In the genomic region with DNA sequence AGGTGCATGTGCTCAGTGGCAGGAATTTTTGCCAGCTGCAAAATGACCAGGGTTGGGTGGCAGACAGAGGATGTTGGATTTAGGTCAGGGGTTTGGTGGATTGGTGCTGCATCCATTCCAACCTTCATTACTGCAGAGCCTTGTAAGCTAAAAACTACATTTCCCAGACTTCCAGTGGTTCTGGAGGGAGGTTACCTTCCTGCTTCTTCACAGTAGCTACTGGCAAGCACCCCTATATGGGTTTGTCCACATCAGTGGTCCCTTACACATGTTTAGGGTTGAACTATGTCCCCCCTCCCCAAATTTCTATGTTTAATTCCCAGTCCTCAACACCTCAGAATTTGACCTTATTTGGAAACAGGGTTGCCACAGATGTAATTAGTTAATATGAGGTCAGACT, we compare ENCODE assay signal across 1 cellular context.
TF ChIP-seq lines count a peak whose summit lies in the region.

No MANE protein-coding gene starts in this region.

TF ChIP-seq in H1, 55 proteins besides CTCF, POLR2A, EP300 and RAD21:
- no peak for TF ChIP-seq YY1 (IDR thresholded peaks at IDR 0.05; ENCODE audit: low read depth, low read length)
- peak; percentile 63 for TF ChIP-seq SIX5 (IDR thresholded peaks at IDR 0.05; ENCODE audit: low read depth, low read length)
